1 cellular context compared by ENCODE assay signal in the genomic region with DNA sequence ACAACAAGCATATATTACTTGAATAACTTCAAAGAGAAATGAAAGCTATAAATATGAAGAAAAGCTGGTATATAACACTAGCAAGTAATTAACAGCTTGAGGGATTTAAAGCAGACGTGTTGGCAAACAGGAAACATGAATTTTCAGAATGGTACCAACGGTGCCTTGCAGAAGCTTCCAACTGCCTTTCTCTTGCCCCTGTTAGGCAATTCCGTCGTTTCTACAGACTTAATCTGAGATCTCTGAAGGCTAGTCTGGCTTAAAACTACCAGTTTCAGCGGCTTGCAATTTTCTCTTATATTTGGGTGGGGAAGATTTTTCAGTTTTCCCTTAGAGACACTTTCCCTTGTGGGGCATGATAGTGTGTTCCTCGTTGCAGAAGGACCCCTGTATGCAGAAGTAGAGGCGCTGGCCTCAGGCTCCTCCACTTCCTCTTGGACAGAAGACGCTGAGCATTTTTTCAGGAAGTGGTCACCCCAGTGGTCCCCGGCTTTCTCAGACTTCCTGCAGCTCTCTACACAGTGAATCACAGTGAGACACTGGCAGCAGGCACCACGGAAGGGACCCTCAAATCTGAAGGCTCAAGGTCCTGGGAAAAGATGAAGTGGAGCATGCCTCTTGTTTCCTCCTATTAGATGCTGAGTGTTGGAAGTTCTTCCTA.
TF ChIP-seq lines count a peak whose summit lies in the region.

No MANE protein-coding gene starts in this region.

TF ChIP-seq in GM23338, 12 proteins besides CTCF, POLR2A, EP300 and RAD21 (continued from another document):
- TF ChIP-seq, protein P1, sequence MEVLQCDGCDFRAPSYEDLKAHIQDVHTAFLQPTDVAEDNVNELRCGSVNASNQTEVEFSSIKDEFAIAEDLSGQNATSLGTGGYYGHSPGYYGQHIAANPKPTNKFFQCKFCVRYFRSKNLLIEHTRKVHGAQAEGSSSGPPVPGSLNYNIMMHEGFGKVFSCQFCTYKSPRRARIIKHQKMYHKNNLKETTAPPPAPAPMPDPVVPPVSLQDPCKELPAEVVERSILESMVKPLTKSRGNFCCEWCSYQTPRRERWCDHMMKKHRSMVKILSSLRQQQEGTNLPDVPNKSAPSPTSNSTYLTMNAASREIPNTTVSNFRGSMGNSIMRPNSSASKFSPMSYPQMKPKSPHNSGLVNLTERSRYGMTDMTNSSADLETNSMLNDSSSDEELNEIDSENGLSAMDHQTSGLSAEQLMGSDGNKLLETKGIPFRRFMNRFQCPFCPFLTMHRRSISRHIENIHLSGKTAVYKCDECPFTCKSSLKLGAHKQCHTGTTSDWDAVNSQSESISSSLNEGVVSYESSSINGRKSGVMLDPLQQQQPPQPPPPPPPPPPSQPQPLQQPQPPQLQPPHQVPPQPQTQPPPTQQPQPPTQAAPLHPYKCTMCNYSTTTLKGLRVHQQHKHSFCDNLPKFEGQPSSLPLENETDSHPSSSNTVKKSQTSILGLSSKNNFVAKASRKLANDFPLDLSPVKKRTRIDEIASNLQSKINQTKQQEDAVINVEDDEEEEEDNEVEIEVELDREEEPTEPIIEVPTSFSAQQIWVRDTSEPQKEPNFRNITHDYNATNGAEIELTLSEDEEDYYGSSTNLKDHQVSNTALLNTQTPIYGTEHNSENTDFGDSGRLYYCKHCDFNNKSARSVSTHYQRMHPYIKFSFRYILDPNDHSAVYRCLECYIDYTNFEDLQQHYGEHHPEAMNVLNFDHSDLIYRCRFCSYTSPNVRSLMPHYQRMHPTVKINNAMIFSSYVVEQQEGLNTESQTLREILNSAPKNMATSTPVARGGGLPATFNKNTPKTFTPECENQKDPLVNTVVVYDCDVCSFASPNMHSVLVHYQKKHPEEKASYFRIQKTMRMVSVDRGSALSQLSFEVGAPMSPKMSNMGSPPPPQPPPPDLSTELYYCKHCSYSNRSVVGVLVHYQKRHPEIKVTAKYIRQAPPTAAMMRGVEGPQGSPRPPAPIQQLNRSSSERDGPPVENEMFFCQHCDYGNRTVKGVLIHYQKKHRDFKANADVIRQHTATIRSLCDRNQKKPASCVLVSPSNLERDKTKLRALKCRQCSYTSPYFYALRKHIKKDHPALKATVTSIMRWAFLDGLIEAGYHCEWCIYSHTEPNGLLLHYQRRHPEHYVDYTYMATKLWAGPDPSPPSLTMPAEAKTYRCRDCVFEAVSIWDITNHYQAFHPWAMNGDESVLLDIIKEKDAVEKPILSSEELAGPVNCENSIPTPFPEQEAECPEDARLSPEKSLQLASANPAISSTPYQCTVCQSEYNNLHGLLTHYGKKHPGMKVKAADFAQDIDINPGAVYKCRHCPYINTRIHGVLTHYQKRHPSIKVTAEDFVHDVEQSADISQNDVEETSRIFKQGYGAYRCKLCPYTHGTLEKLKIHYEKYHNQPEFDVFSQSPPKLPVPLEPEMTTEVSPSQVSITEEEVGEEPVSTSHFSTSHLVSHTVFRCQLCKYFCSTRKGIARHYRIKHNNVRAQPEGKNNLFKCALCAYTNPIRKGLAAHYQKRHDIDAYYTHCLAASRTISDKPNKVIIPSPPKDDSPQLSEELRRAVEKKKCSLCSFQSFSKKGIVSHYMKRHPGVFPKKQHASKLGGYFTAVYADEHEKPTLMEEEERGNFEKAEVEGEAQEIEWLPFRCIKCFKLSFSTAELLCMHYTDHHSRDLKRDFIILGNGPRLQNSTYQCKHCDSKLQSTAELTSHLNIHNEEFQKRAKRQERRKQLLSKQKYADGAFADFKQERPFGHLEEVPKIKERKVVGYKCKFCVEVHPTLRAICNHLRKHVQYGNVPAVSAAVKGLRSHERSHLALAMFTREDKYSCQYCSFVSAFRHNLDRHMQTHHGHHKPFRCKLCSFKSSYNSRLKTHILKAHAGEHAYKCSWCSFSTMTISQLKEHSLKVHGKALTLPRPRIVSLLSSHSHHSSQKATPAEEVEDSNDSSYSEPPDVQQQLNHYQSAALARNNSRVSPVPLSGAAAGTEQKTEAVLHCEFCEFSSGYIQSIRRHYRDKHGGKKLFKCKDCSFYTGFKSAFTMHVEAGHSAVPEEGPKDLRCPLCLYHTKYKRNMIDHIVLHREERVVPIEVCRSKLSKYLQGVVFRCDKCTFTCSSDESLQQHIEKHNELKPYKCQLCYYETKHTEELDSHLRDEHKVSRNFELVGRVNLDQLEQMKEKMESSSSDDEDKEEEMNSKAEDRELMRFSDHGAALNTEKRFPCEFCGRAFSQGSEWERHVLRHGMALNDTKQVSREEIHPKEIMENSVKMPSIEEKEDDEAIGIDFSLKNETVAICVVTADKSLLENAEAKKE (CRISPR knock-in tag; IDR thresholded peaks at IDR 0.05): no peak
- no peak for TF ChIP-seq NANOG (IDR thresholded peaks at IDR 0.05; ENCODE audit: borderline replicate concordance)
TF ChIP-seq in GM23338: peak in this region for 0.
